Comparison of ENCODE assay signal across 13 cellular contexts in genomic region chr1:8371372-8371991, GRCh38. TPM values are rescaled to one million over a fixed set of nuclear protein-coding genes. Genes with fewer than 3 reads are reported as not detected.
DNase-seq lines count a peak whose midpoint lies in the region; ATAC-seq, FAIRE-seq and TF ChIP-seq lines count a peak whose summit lies in the region.
"Had no signal": no experiment of that assay in that cellular context is flagged by ENCODE, and none has a peak within 500 bp of the region (broad histone marks: within the 10 kb centered on the region; RNA-seq: fewer than 3 reads in every experiment).

No MANE protein-coding gene starts in this region.

- no peak overlapping the region for H3K4me3 ChIP-seq in cardiac muscle cell
- no peak overlapping the region for H3K4me3 ChIP-seq in gastroesophageal sphincter
- H3K4me3 ChIP-seq in pancreas: no peak overlapping the region
- H3K4me3 ChIP-seq in MM.1S (ENCODE audit: low read length): no peak overlapping the region
- H3K4me3 ChIP-seq: GM12878 had no signal

- no peak for TF ChIP-seq POLR2A in gastroesophageal sphincter (IDR thresholded peaks at IDR 0.05)

- DNase-seq in cardiac muscle cell (ENCODE audit: low read depth in 1 of 2, low spot score in 1 of 2) (peak in 1 of 2 donors; percentile 32), Right ventricle myocardium superior (no peak), pancreas (no peak), NCI-H526 treated with DMSO at 0.1 percent for 48 hours (lab: John Stamatoyannopoulos, UW) (no peak), MM.1S (no peak), NAMALWA (ENCODE audit: low spot score) (no peak), SIG-M5 treated with dmso at 0.1 percent for 504 hours (lab: John Stamatoyannopoulos, UW; ENCODE audit: unreplicated experiment) (no peak)
- DNase-seq: activated CD4-positive, CD25-positive, alpha-beta regulatory T cell treated with anti-CD3 and anti-CD28 coated beads, Interleukin-2, amount 50 U/mL, for 72 hours; BE2C; occipital lobe; PC-3 had no signal

- H3K9me3 ChIP-seq in cardiac muscle cell (ENCODE audit: low read depth): no peaks in the 10 kb centered on the region
- H3K9me3 ChIP-seq in gastroesophageal sphincter: no peaks in the 10 kb centered on the region
- H3K9me3 ChIP-seq in pancreas: no peaks in the 10 kb centered on the region
- H3K9me3 ChIP-seq in MM.1S (replicated peaks; ENCODE audit: insufficient read depth, low read length): no peaks in the 10 kb centered on the region
- H3K9me3 ChIP-seq: BE2C had no signal

- no peaks in the 10 kb centered on the region for H3K27me3 ChIP-seq in cardiac muscle cell
- H3K27me3 ChIP-seq in gastroesophageal sphincter: no peaks in the 10 kb centered on the region
- no peaks in the 10 kb centered on the region for H3K27me3 ChIP-seq in pancreas
- H3K27me3 ChIP-seq in MM.1S (replicated peaks; ENCODE audit: insufficient read depth, low read length): no peaks in the 10 kb centered on the region
- H3K27me3 ChIP-seq: BE2C had no signal

- ATAC-seq in Right ventricle myocardium superior (ENCODE audit: poor library complexity) (no peak), gastroesophageal sphincter (no peak), pancreas (peak in 2 of 4 donors; percentile 7)
- ATAC-seq: GM12878, PC-3 had no signal

- H3K4me2 ChIP-seq in MM.1S (ENCODE audit: low read depth, low read length): no peak overlapping the region

- H3K9me2 ChIP-seq in MM.1S (replicated peaks; ENCODE audit: insufficient read depth, low read length): no peaks in the 10 kb centered on the region

- intact Hi-C loops in Right ventricle myocardium superior (cut with DNase I): loop anchor here (5.0 to 10.0 kb wide), 2 partner anchors 36 to 153 kb away; no protein-coding TSS in a partner anchor
- intact Hi-C loops in pancreas (cut with DNase I): loop anchor here in 1 of 3 donors (5.0 kb wide), 1 partner anchor 51 kb away; no protein-coding TSS in a partner anchor

- no peaks in the 10 kb centered on the region for H4K20me1 ChIP-seq in MM.1S (ENCODE audit: insufficient read depth, low read length)

- H3K36me3 ChIP-seq in cardiac muscle cell: no peaks in the 10 kb centered on the region
- H3K36me3 ChIP-seq in gastroesophageal sphincter: no peaks in the 10 kb centered on the region
- no peaks in the 10 kb centered on the region for H3K36me3 ChIP-seq in pancreas
- no peaks in the 10 kb centered on the region for H3K36me3 ChIP-seq in MM.1S (replicated peaks; ENCODE audit: insufficient read depth, low read length)
- H3K36me3 ChIP-seq: BE2C had no signal

- no peak overlapping the region for H3K9ac ChIP-seq in MM.1S (ENCODE audit: low read length)

- WGBS in gastroesophageal sphincter (ENCODE audit: low coverage in 1 of 2), 2 donors: 56 to 58% methylated on average over 5 to 9 of the region's 9 CpGs
- 71 to 78% methylated on average over 9 of the region's 9 CpGs for WGBS in pancreas, 2 donors

- H3K4me1 ChIP-seq in cardiac muscle cell (ENCODE audit: low read depth) (peaks cover 78% of the 10 kb centered on the region), gastroesophageal sphincter (peaks cover 35 to 99% (median 66%) of the 10 kb centered on the region in 3 donors), pancreas (peaks cover 43 to 51% (median 48%) of the 10 kb centered on the region in 3 donors), MM.1S (ENCODE audit: low read length) (no peaks in the 10 kb centered on the region)

- no peak overlapping the region for H2AFZ ChIP-seq in MM.1S (ENCODE audit: low read length)

- TF ChIP-seq CTCF in cardiac muscle cell (IDR thresholded peaks at IDR 0.05; ENCODE audit: low read depth, low read length) (no peak), gastroesophageal sphincter (IDR thresholded peaks at IDR 0.05) (no peak), pancreas (IDR thresholded peaks at IDR 0.05) (no peak), MM.1S (IDR thresholded peaks at IDR 0.05; ENCODE audit: low read length) (no peak)

- peak overlapping the region; percentile 93 for H3K27ac ChIP-seq in cardiac muscle cell
- H3K27ac ChIP-seq in gastroesophageal sphincter: peak overlapping the region; percentile 89 to 94 (median 92)
- peak overlapping the region in 3 of 4 donors; percentile 40 to 73 (median 68) for H3K27ac ChIP-seq in pancreas
- no peak overlapping the region for H3K27ac ChIP-seq in MM.1S (ENCODE audit: low read length)

- H3F3A ChIP-seq in MM.1S (ENCODE audit: insufficient read depth, low read length): no peaks in the 10 kb centered on the region

- no peak for TF ChIP-seq EP300 in gastroesophageal sphincter (IDR thresholded peaks at IDR 0.05)

- no peaks in the 10 kb centered on the region for H3K79me2 ChIP-seq in MM.1S (ENCODE audit: low read length)

- FAIRE-seq in pancreas (lab: Jason Lieb, UNC): no peak
- FAIRE-seq: GM12878 had no signal

RNA-seq across cellular contexts. Expression of gene SLC45A1, which starts 53.6 kb away (rescaled TPM):
- total RNA-seq in cardiac muscle cell (0.28 and 0.42 TPM in 2 replicates), Right ventricle myocardium superior (1.9 TPM), gastroesophageal sphincter (1 to 10 TPM; 5.8 to 9.8 (median 6.7) TPM), pancreas (under 1 TPM; 0.16 to 0.75 (median 0.41) TPM)
- polyA plus RNA-seq in cardiac muscle cell (0.34 and 0.79 TPM in 2 replicates), pancreas (1 to 10 TPM; 1.4 to 1.8 TPM)
